25 cellular contexts compared by ENCODE assay signal in the genomic region with DNA sequence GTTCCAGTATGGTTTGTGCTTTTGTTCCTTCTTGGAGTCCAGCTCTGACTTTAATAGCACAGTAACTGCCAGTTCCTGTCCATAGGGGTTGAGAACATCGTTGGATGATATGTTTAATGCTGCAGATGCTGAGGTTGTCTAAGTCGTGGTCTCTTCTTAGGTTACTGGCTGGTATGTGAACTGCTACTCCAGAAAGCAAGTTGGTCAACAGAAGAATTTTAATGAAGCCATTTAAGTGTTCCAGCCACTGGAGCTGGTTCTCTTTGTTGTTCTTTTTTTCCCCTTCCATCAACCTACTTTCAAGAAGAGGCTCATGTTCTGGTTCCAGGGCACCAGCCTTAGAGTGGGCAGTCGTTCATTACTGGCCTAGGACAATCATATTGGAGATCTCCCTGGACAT.
DNase-seq lines count a peak whose midpoint lies in the region; ATAC-seq and TF ChIP-seq lines count a peak whose summit lies in the region.
"Had no signal": no experiment of that assay in that cellular context is flagged by ENCODE, and none has a peak within 500 bp of the region (broad histone marks: within the 10 kb centered on the region; RNA-seq: fewer than 3 reads in every experiment).

No MANE protein-coding gene starts in this region.

- no peaks in the 10 kb centered on the region for H3K36me3 Mint-ChIP-seq in chondrocyte (ENCODE audit: low read depth)
- H3K36me3 Mint-ChIP-seq: activated naive CD4-positive, alpha-beta T cell treated with anti-CD3 and anti-CD28 coated beads, Interleukin-2, amount 50 U/mL, for 24 hours; neural progenitor cell; WTC11 had no signal

- H3K9me3 Mint-ChIP-seq in chondrocyte (ENCODE audit: low read depth), result no peaks in the 10 kb centered on the region
- H3K9me3 Mint-ChIP-seq: activated naive CD4-positive, alpha-beta T cell treated with anti-CD3 and anti-CD28 coated beads, Interleukin-2, amount 50 U/mL, for 24 hours; activated T-helper 1 cell treated with anti-CD3 and anti-CD28 coated beads, Interleukin-12 subunit alpha, Interleukin-12 subunit beta, Interleukin-2, Interleukin-4 antibody, amounts not matched to agents 30 ng/mL and 10 ng/mL and 1 ng/mL, durations not matched to agents 14 hours and 24 hours and 36 hours; CD4-positive, alpha-beta memory T cell; dendritic cell treated with granulocyte-macrophage colony-stimulating factor and Interleukin-4, amounts not matched to agents 40 ng/mL and 50 ng/mL, for 4 days; neural progenitor cell; stimulated activated naive B cell treated with anti-CD40 and anti-IgM and Interleukin-4, amounts not matched to agents 10 μg/mL and 1 μg/mL and 100 μg/mL, for 72 hours; WTC11 had no signal

- H3K4me3 ChIP-seq in gastroesophageal sphincter, result no peak overlapping the region
- no peak overlapping the region for H3K4me3 ChIP-seq in osteoblast (ENCODE audit: insufficient read depth, low read length)
- no peak overlapping the region for H3K4me3 ChIP-seq in tibial nerve
- H3K4me3 ChIP-seq: mucosa of descending colon, neural progenitor cell had no signal

- peak; percentile 38 for DNase-seq in NCI-H82 (lab: John Stamatoyannopoulos, UW)
- DNase-seq in NCI-H82 treated with DMSO at 0.1 percent for 48 hours (lab: John Stamatoyannopoulos, UW; ENCODE audit: unreplicated experiment), result no peak
- no peak for DNase-seq in osteoblast (ENCODE audit: insufficient read length, low spot score, missing footprints)
- DNase-seq in tibial nerve (ENCODE audit: low spot score in 2 of 2), result no peak
- DNase-seq in chondrocyte (ENCODE audit: low spot score), result no peak
- DNase-seq in stimulated activated naive CD8-positive, alpha-beta T cell treated with anti-CD3 and anti-CD28 coated beads, Interleukin-15, Interleukin-2, amounts not matched to agents 100 U/mL and 50 U/mL, for 24 hours, result no peak
- DNase-seq: CD4-positive, alpha-beta memory T cell; mucosa of descending colon; NCI-H1092 treated with DMSO at 0.1 percent for 48 hours; NCI-H1930; NCI-H226; NCI-H774; SHP77; stimulated activated CD4-positive, alpha-beta T cell treated with anti-CD3 and anti-CD28 coated beads, Interleukin-4, amount 100 ng/mL, for 1 hour; stimulated activated naive B cell treated with anti-CD40 and anti-IgM and Interleukin-4, amounts not matched to agents 10 μg/mL and 1 μg/mL and 100 μg/mL, for 72 hours; trophoblast cell had no signal

- H3K27me3 Mint-ChIP-seq in chondrocyte (ENCODE audit: low read depth), result peaks cover 5% of the 10 kb centered on the region
- H3K27me3 Mint-ChIP-seq: activated naive CD4-positive, alpha-beta T cell treated with anti-CD3 and anti-CD28 coated beads, Interleukin-2, amount 50 U/mL, for 24 hours; CD4-positive, alpha-beta memory T cell; dendritic cell treated with granulocyte-macrophage colony-stimulating factor and Interleukin-4, amounts not matched to agents 40 ng/mL and 50 ng/mL, for 4 days; stimulated activated naive B cell treated with anti-CD40 and anti-IgM and Interleukin-4, amounts not matched to agents 10 μg/mL and 1 μg/mL and 100 μg/mL, for 72 hours had no signal

- no peak overlapping the region for H3K4me3 Mint-ChIP-seq in chondrocyte (ENCODE audit: unreplicated experiment)
- H3K4me3 Mint-ChIP-seq: activated naive CD4-positive, alpha-beta T cell treated with anti-CD3 and anti-CD28 coated beads, Interleukin-2, amount 50 U/mL, for 24 hours; activated T-helper 1 cell treated with anti-CD3 and anti-CD28 coated beads, Interleukin-12 subunit alpha, Interleukin-12 subunit beta, Interleukin-2, Interleukin-4 antibody, amounts not matched to agents 30 ng/mL and 10 ng/mL and 1 ng/mL, durations not matched to agents 14 hours and 24 hours and 36 hours; CD4-positive, alpha-beta memory T cell; dendritic cell treated with granulocyte-macrophage colony-stimulating factor and Interleukin-4, amounts not matched to agents 40 ng/mL and 50 ng/mL, for 4 days; neural progenitor cell; stimulated activated naive B cell treated with anti-CD40 and anti-IgM and Interleukin-4, amounts not matched to agents 10 μg/mL and 1 μg/mL and 100 μg/mL, for 72 hours; WTC11 had no signal

- ATAC-seq in gastroesophageal sphincter (no peak), GM21529 (IDR thresholded peaks at IDR 0.05; ENCODE audit: unreplicated experiment) (no peak)
- no peak for ATAC-seq in stimulated activated naive CD8-positive, alpha-beta T cell treated with anti-CD3 and anti-CD28 coated beads, Interleukin-15, Interleukin-2, amounts not matched to agents 100 U/mL and 50 U/mL, for 24 hours
- ATAC-seq: left lobe of liver; mucosa of descending colon; stimulated activated naive B cell treated with anti-CD40 and anti-IgM and Interleukin-4, amounts not matched to agents 10 μg/mL and 1 μg/mL and 100 μg/mL, for 72 hours; WTC11 had no signal

- H3K27ac ChIP-seq in gastroesophageal sphincter (peak overlapping the region in 3 of 4 donors; percentile 74 to 78 (median 76)), osteoblast (ENCODE audit: low read depth, low read length) (peak overlapping the region; percentile 71), tibial nerve (peak overlapping the region in 3 of 4 donors; percentile 40 to 77 (median 72))
- H3K27ac ChIP-seq: 22Rv1, neural progenitor cell had no signal

- H3K27me3 ChIP-seq in gastroesophageal sphincter, result no peaks in the 10 kb centered on the region
- no peaks in the 10 kb centered on the region for H3K27me3 ChIP-seq in osteoblast (ENCODE audit: insufficient read depth, low read length)
- no peaks in the 10 kb centered on the region for H3K27me3 ChIP-seq in tibial nerve
- H3K27me3 ChIP-seq: neural progenitor cell had no signal

- H3K4me2 ChIP-seq in osteoblast (ENCODE audit: insufficient read depth, low read length), result no peak overlapping the region
- H3K4me2 ChIP-seq: neural progenitor cell had no signal

- H3K36me3 ChIP-seq in gastroesophageal sphincter (no peaks in the 10 kb centered on the region), osteoblast (ENCODE audit: insufficient read depth, low read length) (no peaks in the 10 kb centered on the region), tibial nerve (no peaks in the 10 kb centered on the region)
- H3K36me3 ChIP-seq: neural progenitor cell had no signal

- peaks cover 32% of the 10 kb centered on the region for H3K4me1 Mint-ChIP-seq in chondrocyte (ENCODE audit: low read depth)
- H3K4me1 Mint-ChIP-seq: activated naive CD4-positive, alpha-beta T cell treated with anti-CD3 and anti-CD28 coated beads, Interleukin-2, amount 50 U/mL, for 24 hours; CD4-positive, alpha-beta memory T cell; stimulated activated naive B cell treated with anti-CD40 and anti-IgM and Interleukin-4, amounts not matched to agents 10 μg/mL and 1 μg/mL and 100 μg/mL, for 72 hours had no signal

- no peaks in the 10 kb centered on the region for H3K9me3 ChIP-seq in gastroesophageal sphincter
- no peaks in the 10 kb centered on the region for H3K9me3 ChIP-seq in osteoblast (ENCODE audit: low read depth, low read length)
- no peaks in the 10 kb centered on the region for H3K9me3 ChIP-seq in tibial nerve
- H3K9me3 ChIP-seq: mucosa of descending colon had no signal

- H3K79me2 ChIP-seq in osteoblast (ENCODE audit: insufficient read depth, low read length), result no peaks in the 10 kb centered on the region

- H4K20me1 ChIP-seq in osteoblast (ENCODE audit: insufficient read depth, low read length), result no peaks in the 10 kb centered on the region

- TF ChIP-seq EP300 in gastroesophageal sphincter (IDR thresholded peaks at IDR 0.05), result no peak
- no peak for TF ChIP-seq EP300 in tibial nerve (IDR thresholded peaks at IDR 0.05)

- WGBS in gastroesophageal sphincter (ENCODE audit: low coverage in 1 of 2), 2 donors, result 65 to 82% methylated on average over 3 of the region's 3 CpGs
- 54 to 69% methylated on average over 3 of the region's 3 CpGs for WGBS in tibial nerve, 2 donors

- TF ChIP-seq CTCF in gastroesophageal sphincter (IDR thresholded peaks at IDR 0.05), result no peak
- TF ChIP-seq CTCF in osteoblast (IDR thresholded peaks at IDR 0.05; ENCODE audit: extremely low read depth, low read depth, low read length), result peak; percentile 18
- TF ChIP-seq CTCF in tibial nerve (IDR thresholded peaks at IDR 0.05), result no peak
- no peak for TF ChIP-seq CTCF in chondrocyte (IDR thresholded peaks at IDR 0.05)

- no peak overlapping the region for H2AFZ ChIP-seq in osteoblast (ENCODE audit: low read length)
- H2AFZ ChIP-seq: neural progenitor cell had no signal

- no peak overlapping the region for H3K27ac Mint-ChIP-seq in chondrocyte (ENCODE audit: unreplicated experiment)
- H3K27ac Mint-ChIP-seq: activated naive CD4-positive, alpha-beta T cell treated with anti-CD3 and anti-CD28 coated beads, Interleukin-2, amount 50 U/mL, for 24 hours; activated T-helper 1 cell treated with anti-CD3 and anti-CD28 coated beads, Interleukin-12 subunit alpha, Interleukin-12 subunit beta, Interleukin-2, Interleukin-4 antibody, amounts not matched to agents 30 ng/mL and 10 ng/mL and 1 ng/mL, durations not matched to agents 14 hours and 24 hours and 36 hours; dendritic cell treated with granulocyte-macrophage colony-stimulating factor and Interleukin-4, amounts not matched to agents 40 ng/mL and 50 ng/mL, for 4 days; neural progenitor cell; stimulated activated naive B cell treated with anti-CD40 and anti-IgM and Interleukin-4, amounts not matched to agents 10 μg/mL and 1 μg/mL and 100 μg/mL, for 72 hours; WTC11 had no signal

- H3K4me1 ChIP-seq in gastroesophageal sphincter, result peaks cover 0 to 49% (median 12%) of the 10 kb centered on the region in 3 donors
- H3K4me1 ChIP-seq in osteoblast (ENCODE audit: insufficient read depth, low read length), result peaks cover 22% of the 10 kb centered on the region
- peaks cover 0 to 35% (median 12%) of the 10 kb centered on the region in 4 donors for H3K4me1 ChIP-seq in tibial nerve

- TF ChIP-seq POLR2A in gastroesophageal sphincter (IDR thresholded peaks at IDR 0.05) (no peak), tibial nerve (IDR thresholded peaks at IDR 0.05) (no peak)
